In the genomic region with DNA sequence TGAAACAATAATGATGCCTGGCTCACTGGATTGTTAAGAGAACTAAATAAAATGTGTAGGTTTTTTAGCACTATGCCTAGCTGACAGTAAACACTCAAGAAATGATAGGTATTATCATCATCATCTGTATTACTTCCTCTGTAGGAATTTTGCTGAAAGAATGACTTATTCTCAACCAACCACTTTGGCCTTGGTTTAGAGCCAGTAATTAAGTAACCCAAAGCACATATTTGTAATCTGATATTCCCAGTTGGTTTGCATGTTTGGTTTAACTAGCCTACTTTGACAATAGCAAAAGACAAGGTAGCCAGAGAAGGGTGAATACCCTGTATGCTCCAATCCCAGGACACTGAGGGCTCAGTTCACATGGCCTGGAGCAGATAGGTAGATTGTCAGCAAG, we compare ENCODE assay signal across 15 cellular contexts. TPM values are rescaled to one million over a fixed set of nuclear protein-coding genes. Genes with fewer than 3 reads are reported as not detected.
DNase-seq lines count a peak whose midpoint lies in the region; ATAC-seq and TF ChIP-seq lines count a peak whose summit lies in the region.
"Had no signal": no experiment of that assay in that cellular context is flagged by ENCODE, and none has a peak within 500 bp of the region (broad histone marks: within the 10 kb centered on the region; RNA-seq: fewer than 3 reads in every experiment).

No MANE protein-coding gene starts in this region.

- H3K9me3 ChIP-seq in left ventricle myocardium inferior (replicated peaks) (no peaks in the 10 kb centered on the region), heart right ventricle (no peaks in the 10 kb centered on the region), Caco-2 (no peaks in the 10 kb centered on the region)
- H3K9me3 ChIP-seq: BLaER1 had no signal

- H3K4me3 Mint-ChIP-seq in Caco-2 (ENCODE audit: unreplicated experiment): no peak overlapping the region
- H3K4me3 Mint-ChIP-seq in activated T-helper 17 cell treated with anti-CD3 and anti-CD28 coated beads, Interleukin-2, amount 50 U/mL, for 72 hours: no peak overlapping the region
- H3K4me3 Mint-ChIP-seq: activated naive CD4-positive, alpha-beta T cell treated with anti-CD3 and anti-CD28 coated beads for 36 hours; stimulated activated naive CD8-positive, alpha-beta T cell treated with anti-CD3 and anti-CD28 coated beads, Interleukin-15, Interleukin-2, amounts not matched to agents 100 ng/mL and 50 ng/mL, for 24 hours had no signal

- no peak overlapping the region for H3K4me3 ChIP-seq in left ventricle myocardium inferior
- no peak overlapping the region for H3K4me3 ChIP-seq in heart right ventricle
- no peak overlapping the region for H3K4me3 ChIP-seq in cardiac fibroblast (replicated peaks in 1 of 2; ENCODE audit: low read depth in 2 of 2, low read length in 2 of 2)
- H3K4me3 ChIP-seq in Caco-2 (ENCODE audit: low read depth, low read length): no peak overlapping the region
- H3K4me3 ChIP-seq: BLaER1, GM12878 had no signal

- H3K36me3 ChIP-seq in left ventricle myocardium inferior: peaks cover 62% of the 10 kb centered on the region
- peaks cover 0 to 74% (median 20%) of the 10 kb centered on the region in 9 donors for H3K36me3 ChIP-seq in heart right ventricle
- H3K36me3 ChIP-seq in Caco-2 (ENCODE audit: control insufficient read depth, insufficient read depth, low read length): no peaks in the 10 kb centered on the region

- intact Hi-C loops in left ventricle myocardium inferior (cut with micrococcal nuclease): no loop called here
- intact Hi-C loops in heart right ventricle (cut with DNase I): loop anchor here in 2 of 10 donors (5.0 to 10.0 kb wide), 2 partner anchors 52 to 110 kb away; a partner anchor contains a TSS
- intact Hi-C loops in Caco-2 (cut with micrococcal nuclease; ENCODE audit: unreplicated experiment): no loop called here

- CTCF ChIA-PET in Caco-2 (lab: Charles Lee): no interaction called here

- no peak overlapping the region for H3K27ac Mint-ChIP-seq in Caco-2 (ENCODE audit: unreplicated experiment)
- no peak overlapping the region for H3K27ac Mint-ChIP-seq in activated T-helper 17 cell treated with anti-CD3 and anti-CD28 coated beads, Interleukin-2, amount 50 U/mL, for 72 hours
- H3K27ac Mint-ChIP-seq: activated naive CD4-positive, alpha-beta T cell treated with anti-CD3 and anti-CD28 coated beads for 36 hours; stimulated activated naive CD8-positive, alpha-beta T cell treated with anti-CD3 and anti-CD28 coated beads, Interleukin-15, Interleukin-2, amounts not matched to agents 100 ng/mL and 50 ng/mL, for 24 hours had no signal

- BruUV-seq in Caco-2 (replicated peaks; lab: Mats Ljungman, UMichigan): no TSS peak

- no peaks in the 10 kb centered on the region for H3K27me3 Mint-ChIP-seq in Caco-2 (ENCODE audit: insufficient read depth, unreplicated experiment)
- H3K27me3 Mint-ChIP-seq in activated T-helper 17 cell treated with anti-CD3 and anti-CD28 coated beads, Interleukin-2, amount 50 U/mL, for 72 hours: no peaks in the 10 kb centered on the region
- H3K27me3 Mint-ChIP-seq: stimulated activated naive CD8-positive, alpha-beta T cell treated with anti-CD3 and anti-CD28 coated beads, Interleukin-15, Interleukin-2, amounts not matched to agents 100 ng/mL and 50 ng/mL, for 24 hours had no signal

- TF ChIP-seq CTCF in left ventricle myocardium inferior (IDR thresholded peaks at IDR 0.05; ENCODE audit: borderline replicate concordance) (no peak), heart right ventricle (IDR thresholded peaks at IDR 0.05) (no peak), cardiac fibroblast (IDR thresholded peaks at IDR 0.05; ENCODE audit: low read depth, low read length) (no peak), Caco-2 (IDR thresholded peaks at IDR 0.05; ENCODE audit: insufficient read depth in 1 of 2, low read depth in 1 of 2, low read length in 1 of 2, severe bottlenecking in 1 of 2, unreplicated experiment in 1 of 2) (no peak)

- POLR2A ChIA-PET in Caco-2 (lab: Charles Lee): no interaction called here

- no peaks in the 10 kb centered on the region for H3K9me3 Mint-ChIP-seq in Caco-2 (ENCODE audit: unreplicated experiment)
- H3K9me3 Mint-ChIP-seq in activated T-helper 17 cell treated with anti-CD3 and anti-CD28 coated beads, Interleukin-2, amount 50 U/mL, for 72 hours: no peaks in the 10 kb centered on the region
- H3K9me3 Mint-ChIP-seq: activated naive CD4-positive, alpha-beta T cell treated with anti-CD3 and anti-CD28 coated beads for 36 hours; stimulated activated naive CD8-positive, alpha-beta T cell treated with anti-CD3 and anti-CD28 coated beads, Interleukin-15, Interleukin-2, amounts not matched to agents 100 ng/mL and 50 ng/mL, for 24 hours had no signal

- H3K4me1 ChIP-seq in left ventricle myocardium inferior (peaks cover 29% of the 10 kb centered on the region), heart right ventricle (peaks cover 0 to 29% (median 12%) of the 10 kb centered on the region in 9 donors), Caco-2 (no peaks in the 10 kb centered on the region)
- H3K4me1 ChIP-seq: BLaER1 had no signal

- no peak for ATAC-seq in heart right ventricle
- no peak for ATAC-seq in activated T-helper 17 cell treated with anti-CD3 and anti-CD28 coated beads, Interleukin-2, amount 50 U/mL, for 72 hours (replicated peaks)
- ATAC-seq: GM12878 had no signal

- H3K4me1 Mint-ChIP-seq in Caco-2 (ENCODE audit: low read depth, unreplicated experiment): no peaks in the 10 kb centered on the region
- no peaks in the 10 kb centered on the region for H3K4me1 Mint-ChIP-seq in activated T-helper 17 cell treated with anti-CD3 and anti-CD28 coated beads, Interleukin-2, amount 50 U/mL, for 72 hours

- no peak for DNase-seq in left ventricle myocardium inferior
- no peak for DNase-seq in heart right ventricle
- peak; percentile 73 to 82 for DNase-seq in cardiac fibroblast (ENCODE audit: low read depth in 2 of 2)
- no peak for DNase-seq in Caco-2
- no peak for DNase-seq in NCI-H1092 (lab: John Stamatoyannopoulos, UW)
- DNase-seq: activated CD4-positive, alpha-beta T cell treated with anti-CD3 and anti-CD28 coated beads for 48 hours; activated naive CD4-positive, alpha-beta T cell treated with anti-CD3 and anti-CD28 coated beads for 36 hours; effector memory CD4-positive, alpha-beta T cell; NCI-H2081; SHP77 treated with DMSO at 0.1 percent for 48 hours had no signal

- H3K36me3 Mint-ChIP-seq in Caco-2 (ENCODE audit: insufficient read depth, unreplicated experiment): no peaks in the 10 kb centered on the region
- H3K36me3 Mint-ChIP-seq in activated T-helper 17 cell treated with anti-CD3 and anti-CD28 coated beads, Interleukin-2, amount 50 U/mL, for 72 hours (ENCODE audit: low read depth): peaks cover 36% of the 10 kb centered on the region

- H3K27me3 ChIP-seq in left ventricle myocardium inferior (ENCODE audit: low read depth): no peaks in the 10 kb centered on the region
- no peaks in the 10 kb centered on the region for H3K27me3 ChIP-seq in heart right ventricle
- no peaks in the 10 kb centered on the region for H3K27me3 ChIP-seq in Caco-2 (replicated peaks; ENCODE audit: control insufficient read depth, insufficient read depth, low read length)
- H3K27me3 ChIP-seq: BLaER1 had no signal

- H3K27ac ChIP-seq in left ventricle myocardium inferior (replicated peaks): peak overlapping the region; percentile 6
- peak overlapping the region in 1 of 10 donors; percentile 37 for H3K27ac ChIP-seq in heart right ventricle
- H3K27ac ChIP-seq: BLaER1 had no signal

RNA-seq across cellular contexts. Expression of a gene that starts 34.4 kb away (rescaled TPM):
- 91.0 TPM for total RNA-seq in left ventricle myocardium inferior
- total RNA-seq in heart right ventricle: 100 to 1,000 TPM in 9 of 10 donors, 10 to 100 TPM in 1; 94.7 to 141 (median 118) TPM
- polyA plus RNA-seq in heart right ventricle: 100 to 1,000 TPM in 1 of 2 donors, 10 to 100 TPM in 1; 62.7 to 107 TPM
- 30.4 and 35.3 TPM in 2 replicates for total RNA-seq in Caco-2 (2022)
- 10 to 100 TPM; 33.3 to 51.6 TPM for total RNA-seq in activated T-helper 17 cell treated with anti-CD3 and anti-CD28 coated beads, Interleukin-2, amount 50 U/mL, for 72 hours

RNA-seq across cellular contexts. Expression of a gene that starts 46.2 kb away (rescaled TPM):
- total RNA-seq in left ventricle myocardium inferior: 0.41 TPM
- 1 to 10 TPM in 2 of 10 donors, under 1 TPM in 8; 0.15 to 1.2 (median 0.72) TPM for total RNA-seq in heart right ventricle
- polyA plus RNA-seq in heart right ventricle: under 1 TPM; 0.23 to 0.73 TPM
- not detected in 2 replicates for total RNA-seq in Caco-2 (2022)
- total RNA-seq in activated T-helper 17 cell treated with anti-CD3 and anti-CD28 coated beads, Interleukin-2, amount 50 U/mL, for 72 hours: 10 to 100 TPM; 14.7 to 27.5 TPM
- polyA plus RNA-seq: neural cell had no signal

RNA-seq across cellular contexts. Expression of a gene that starts 50.7 kb away (rescaled TPM):
- total RNA-seq in left ventricle myocardium inferior (8.0 TPM), heart right ventricle (10 to 100 TPM in 2 of 10 donors, 1 to 10 TPM in 8; 6.6 to 10.6 (median 9.0) TPM), Caco-2 (2022) (17.5 and 19.3 TPM in 2 replicates)
- 1 to 10 TPM; 3.0 to 5.7 TPM for polyA plus RNA-seq in heart right ventricle
- 10 to 100 TPM in 1 of 2 donors, 1 to 10 TPM in 1; 9.2 to 12.9 TPM for total RNA-seq in activated T-helper 17 cell treated with anti-CD3 and anti-CD28 coated beads, Interleukin-2, amount 50 U/mL, for 72 hours

RNA-seq across cellular contexts. Expression of a gene that starts 50.7 kb away (rescaled TPM):
- total RNA-seq in left ventricle myocardium inferior (40.8 TPM), heart right ventricle (10 to 100 TPM; 44.2 to 65.8 (median 53.0) TPM), Caco-2 (2022) (43.9 and 45.5 TPM in 2 replicates)
- 10 to 100 TPM in 1 of 2 donors, 1 to 10 TPM in 1; 8.4 to 14.7 TPM for polyA plus RNA-seq in heart right ventricle
- 10 to 100 TPM; 33.7 to 36.3 TPM for total RNA-seq in activated T-helper 17 cell treated with anti-CD3 and anti-CD28 coated beads, Interleukin-2, amount 50 U/mL, for 72 hours

Comparison
In these comparisons a context has a peak if more than half of its experiments do, and no peak if none do; other contexts are left out.
1. DNase-seq: peak in cardiac fibroblast (2 of 2); none in left ventricle myocardium inferior (single experiment), heart right ventricle (0 of 2), Caco-2 (0 of 2) and NCI-H1092 (single experiment).
2. RNA of a gene that starts 46.2 kb away (total RNA-seq): 14.7 to 27.5 TPM in activated T-helper 17 cell treated with anti-CD3 and anti-CD28 coated beads, Interleukin-2, amount 50 U/mL, for 72 hours; 0.15 to 1.2 TPM in heart right ventricle, 0.41 TPM in left ventricle myocardium inferior (single experiment) and not detected in Caco-2; every median in the first group is over 4 times any median in the second.